In genomic region chr5:174925586-174925985, GRCh38 we compare ENCODE assay signal across 8 cellular contexts.
"Had no signal": no experiment of that assay in that cellular context is flagged by ENCODE, and none has a peak within 500 bp of the region (broad histone marks: within the 10 kb centered on the region; RNA-seq: fewer than 3 reads in every experiment).

No MANE protein-coding gene starts in this region.

- H3K4me3 ChIP-seq: GM23338, HAP-1, K562 had no signal

- DNase-seq: H7, HFFc6, IMR-90, KG1 had no signal

- ATAC-seq: GM23338, HCT116, K562 had no signal

- H3K36me3 ChIP-seq: HAP-1 had no signal

- H3K9me3 ChIP-seq: HAP-1 had no signal
